ENCODE assay signal across 10 cellular contexts in the genomic region with DNA sequence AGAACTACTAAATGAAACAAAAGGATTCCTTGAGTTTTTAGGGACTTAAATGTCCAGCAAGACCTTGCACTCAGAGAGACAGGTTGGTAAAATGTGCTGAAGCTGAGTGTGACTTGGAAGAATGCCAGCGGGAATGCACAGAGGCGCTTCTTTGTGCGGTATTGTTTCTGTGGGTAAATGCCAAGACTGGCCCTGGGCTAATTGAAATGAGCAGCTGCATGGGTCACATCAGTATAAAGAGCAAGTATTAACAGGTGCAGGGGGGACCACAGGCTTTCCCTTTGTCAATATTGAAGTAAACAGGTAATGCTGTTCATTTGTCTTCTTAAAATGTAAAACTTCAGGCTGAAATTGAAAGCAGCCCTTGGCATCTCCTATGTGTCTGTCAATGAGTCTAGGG.
DNase-seq lines count a peak whose midpoint lies in the region; ATAC-seq lines count a peak whose summit lies in the region.
"Had no signal": no experiment of that assay in that cellular context is flagged by ENCODE, and none has a peak within 500 bp of the region (broad histone marks: within the 10 kb centered on the region; RNA-seq: fewer than 3 reads in every experiment).

No MANE protein-coding gene starts in this region.

- peak; percentile 90 for DNase-seq in DMS79 (lab: John Stamatoyannopoulos, UW)
- peak; percentile 64 for DNase-seq in NCI-H1048 (lab: John Stamatoyannopoulos, UW)
- peak; percentile 96 for DNase-seq in NCI-H345 (lab: John Stamatoyannopoulos, UW)
- DNase-seq in foreskin melanocyte = peak; percentile 35
- DNase-seq in DMS114 treated with DMSO at 0.1 percent for 48 hours (lab: John Stamatoyannopoulos, UW; ENCODE audit: unreplicated experiment) = no peak
- DNase-seq in cerebellum (ENCODE audit: low spot score) = no peak
- DNase-seq: naive thymus-derived CD8-positive, alpha-beta T cell; stimulated activated CD4-positive, alpha-beta T cell treated with anti-CD3 and anti-CD28 coated beads, Interleukin-12 subunit alpha, Interleukin-12 subunit beta, amount 100 ng/mL, for 4 hours had no signal

- ATAC-seq in GM21526 (IDR thresholded peaks at IDR 0.05; ENCODE audit: low FRiP score, unreplicated experiment) = no peak
- ATAC-seq in GM21528 (IDR thresholded peaks at IDR 0.05; ENCODE audit: low FRiP score, unreplicated experiment) = no peak
- ATAC-seq: naive thymus-derived CD8-positive, alpha-beta T cell had no signal

Comparison
In these comparisons a context has a peak if more than half of its experiments do, and no peak if none do; other contexts are left out.
1. DNase-seq: peak in DMS79 (single experiment), NCI-H1048 (single experiment), NCI-H345 (single experiment) and foreskin melanocyte (single experiment); none in DMS114 treated with DMSO at 0.1 percent for 48 hours (single experiment) and cerebellum (single experiment).